1 cellular context compared by ENCODE assay signal in the genomic region with DNA sequence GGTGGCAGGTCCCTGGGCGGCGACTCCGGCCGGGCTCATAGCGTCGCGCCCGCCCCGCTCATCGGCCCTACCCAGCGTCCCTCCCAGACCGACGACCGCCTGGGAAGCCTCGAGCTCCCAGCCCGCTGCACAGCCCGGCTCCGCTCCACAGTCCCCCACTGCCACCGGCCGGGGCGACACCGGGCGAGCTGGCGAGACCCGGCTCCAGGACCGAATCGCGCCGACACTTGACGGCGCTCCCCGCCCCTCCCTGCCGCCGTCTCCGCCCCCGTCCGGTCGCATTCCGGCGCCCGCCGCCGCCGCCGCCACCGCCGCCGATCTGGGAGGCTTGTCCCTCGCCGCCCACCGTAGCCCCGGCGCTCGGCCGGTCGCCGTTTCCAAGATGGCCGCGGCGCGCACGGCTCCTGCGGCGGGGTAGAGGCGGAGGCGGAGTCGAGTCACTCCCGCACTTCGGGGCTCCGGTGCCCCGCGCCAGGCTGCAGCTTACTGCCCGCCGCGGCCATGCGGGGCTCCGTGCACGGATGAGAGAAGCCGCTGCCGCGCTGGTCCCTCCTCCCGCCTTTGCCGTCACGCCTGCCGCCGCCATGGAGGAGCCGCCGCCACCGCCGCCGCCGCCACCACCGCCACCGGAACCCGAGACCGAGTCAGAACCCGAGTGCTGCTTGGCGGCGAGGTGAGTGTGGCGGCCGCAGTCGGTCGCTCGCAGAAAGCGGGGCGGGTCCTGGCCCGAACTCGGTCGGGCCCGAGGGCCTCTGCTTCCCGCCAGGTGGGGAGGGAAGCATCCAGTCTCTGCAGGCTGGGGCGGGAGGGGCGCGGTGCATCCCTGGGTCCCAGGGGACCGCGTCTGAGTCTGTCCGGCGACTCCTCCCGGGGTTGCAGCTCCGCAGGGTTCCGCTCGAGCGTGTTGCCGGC.
TF ChIP-seq lines count a peak whose summit lies in the region.

A gene with protein sequence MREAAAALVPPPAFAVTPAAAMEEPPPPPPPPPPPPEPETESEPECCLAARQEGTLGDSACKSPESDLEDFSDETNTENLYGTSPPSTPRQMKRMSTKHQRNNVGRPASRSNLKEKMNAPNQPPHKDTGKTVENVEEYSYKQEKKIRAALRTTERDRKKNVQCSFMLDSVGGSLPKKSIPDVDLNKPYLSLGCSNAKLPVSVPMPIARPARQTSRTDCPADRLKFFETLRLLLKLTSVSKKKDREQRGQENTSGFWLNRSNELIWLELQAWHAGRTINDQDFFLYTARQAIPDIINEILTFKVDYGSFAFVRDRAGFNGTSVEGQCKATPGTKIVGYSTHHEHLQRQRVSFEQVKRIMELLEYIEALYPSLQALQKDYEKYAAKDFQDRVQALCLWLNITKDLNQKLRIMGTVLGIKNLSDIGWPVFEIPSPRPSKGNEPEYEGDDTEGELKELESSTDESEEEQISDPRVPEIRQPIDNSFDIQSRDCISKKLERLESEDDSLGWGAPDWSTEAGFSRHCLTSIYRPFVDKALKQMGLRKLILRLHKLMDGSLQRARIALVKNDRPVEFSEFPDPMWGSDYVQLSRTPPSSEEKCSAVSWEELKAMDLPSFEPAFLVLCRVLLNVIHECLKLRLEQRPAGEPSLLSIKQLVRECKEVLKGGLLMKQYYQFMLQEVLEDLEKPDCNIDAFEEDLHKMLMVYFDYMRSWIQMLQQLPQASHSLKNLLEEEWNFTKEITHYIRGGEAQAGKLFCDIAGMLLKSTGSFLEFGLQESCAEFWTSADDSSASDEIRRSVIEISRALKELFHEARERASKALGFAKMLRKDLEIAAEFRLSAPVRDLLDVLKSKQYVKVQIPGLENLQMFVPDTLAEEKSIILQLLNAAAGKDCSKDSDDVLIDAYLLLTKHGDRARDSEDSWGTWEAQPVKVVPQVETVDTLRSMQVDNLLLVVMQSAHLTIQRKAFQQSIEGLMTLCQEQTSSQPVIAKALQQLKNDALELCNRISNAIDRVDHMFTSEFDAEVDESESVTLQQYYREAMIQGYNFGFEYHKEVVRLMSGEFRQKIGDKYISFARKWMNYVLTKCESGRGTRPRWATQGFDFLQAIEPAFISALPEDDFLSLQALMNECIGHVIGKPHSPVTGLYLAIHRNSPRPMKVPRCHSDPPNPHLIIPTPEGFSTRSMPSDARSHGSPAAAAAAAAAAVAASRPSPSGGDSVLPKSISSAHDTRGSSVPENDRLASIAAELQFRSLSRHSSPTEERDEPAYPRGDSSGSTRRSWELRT (N-terminal part only) (plus strand): TSS at position 359 of the 912 bp plus-strand sequence. CDS start 163 bp downstream, at position 522.

TF ChIP-seq in K562, 482 proteins besides CTCF, POLR2A, EP300 and RAD21 (continued from another document):
- peak; percentile 87 for TF ChIP-seq PRDM10 (IDR thresholded peaks at IDR 0.05; ENCODE audit: partially characterized antibody)
- TF ChIP-seq, protein P1, sequence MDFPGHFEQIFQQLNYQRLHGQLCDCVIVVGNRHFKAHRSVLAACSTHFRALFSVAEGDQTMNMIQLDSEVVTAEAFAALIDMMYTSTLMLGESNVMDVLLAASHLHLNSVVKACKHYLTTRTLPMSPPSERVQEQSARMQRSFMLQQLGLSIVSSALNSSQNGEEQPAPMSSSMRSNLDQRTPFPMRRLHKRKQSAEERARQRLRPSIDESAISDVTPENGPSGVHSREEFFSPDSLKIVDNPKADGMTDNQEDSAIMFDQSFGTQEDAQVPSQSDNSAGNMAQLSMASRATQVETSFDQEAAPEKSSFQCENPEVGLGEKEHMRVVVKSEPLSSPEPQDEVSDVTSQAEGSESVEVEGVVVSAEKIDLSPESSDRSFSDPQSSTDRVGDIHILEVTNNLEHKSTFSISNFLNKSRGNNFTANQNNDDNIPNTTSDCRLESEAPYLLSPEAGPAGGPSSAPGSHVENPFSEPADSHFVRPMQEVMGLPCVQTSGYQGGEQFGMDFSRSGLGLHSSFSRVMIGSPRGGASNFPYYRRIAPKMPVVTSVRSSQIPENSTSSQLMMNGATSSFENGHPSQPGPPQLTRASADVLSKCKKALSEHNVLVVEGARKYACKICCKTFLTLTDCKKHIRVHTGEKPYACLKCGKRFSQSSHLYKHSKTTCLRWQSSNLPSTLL (IDR thresholded peaks at IDR 0.05) = no peak
- TF ChIP-seq HLTF (IDR thresholded peaks at IDR 0.05) = peak; percentile 15; the same call in 1 of the 2 replicates
- no peak for TF ChIP-seq MECOM (CRISPR knock-in tag; IDR thresholded peaks at IDR 0.05)
- TF ChIP-seq ZZZ3 (IDR thresholded peaks at IDR 0.05) = no peak
- TF ChIP-seq HNRNPK (IDR thresholded peaks at IDR 0.05; ENCODE audit: low read depth, low read length, poor library complexity, severe bottlenecking) = peak; percentile 14
- TF ChIP-seq BRD4 (IDR thresholded peaks at IDR 0.05) = peak; percentile 64; the same call in 1 of the 2 replicates
- TF ChIP-seq, protein P2, sequence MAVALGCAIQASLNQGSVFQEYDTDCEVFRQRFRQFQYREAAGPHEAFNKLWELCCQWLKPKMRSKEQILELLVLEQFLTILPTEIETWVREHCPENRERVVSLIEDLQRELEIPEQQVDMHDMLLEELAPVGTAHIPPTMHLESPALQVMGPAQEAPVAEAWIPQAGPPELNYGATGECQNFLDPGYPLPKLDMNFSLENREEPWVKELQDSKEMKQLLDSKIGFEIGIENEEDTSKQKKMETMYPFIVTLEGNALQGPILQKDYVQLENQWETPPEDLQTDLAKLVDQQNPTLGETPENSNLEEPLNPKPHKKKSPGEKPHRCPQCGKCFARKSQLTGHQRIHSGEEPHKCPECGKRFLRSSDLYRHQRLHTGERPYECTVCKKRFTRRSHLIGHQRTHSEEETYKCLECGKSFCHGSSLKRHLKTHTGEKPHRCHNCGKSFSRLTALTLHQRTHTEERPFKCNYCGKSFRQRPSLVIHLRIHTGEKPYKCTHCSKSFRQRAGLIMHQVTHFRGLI (CRISPR knock-in tag; IDR thresholded peaks at IDR 0.05) = no peak
- TF ChIP-seq RBM34 (IDR thresholded peaks at IDR 0.05; ENCODE audit: borderline replicate concordance, insufficient read depth, low read length) = no peak
- TF ChIP-seq RBBP5 (IDR thresholded peaks at IDR 0.05; ENCODE audit: borderline replicate concordance, insufficient read depth, low read length, poor library complexity, severe bottlenecking) = peak; percentile 99
- TF ChIP-seq XRCC4 (IDR thresholded peaks at IDR 0.05; ENCODE audit: extremely low read depth, insufficient read depth, insufficient read length) = no peak
- TF ChIP-seq CBFA2T3 (IDR thresholded peaks at IDR 0.05) = 0 out of 2 replicates have a peak, but pooled peaks have one; percentile 19
- TF ChIP-seq SNAPC5 (CRISPR knock-in tag; IDR thresholded peaks at IDR 0.05) = no peak
- TF ChIP-seq ASH1L (IDR thresholded peaks at IDR 0.05; ENCODE audit: borderline replicate concordance, low read depth, partially characterized antibody) = no peak
- no peak for TF ChIP-seq TCF3 (CRISPR knock-in tag; IDR thresholded peaks at IDR 0.05)
- TF ChIP-seq ZNF253 (CRISPR knock-in tag; conservative IDR thresholded peaks at IDR 0.05) = no peak
- no peak for TF ChIP-seq ZNF224 (CRISPR knock-in tag; IDR thresholded peaks at IDR 0.05)
- TF ChIP-seq ARHGAP35 (IDR thresholded peaks at IDR 0.05; ENCODE audit: partially characterized antibody) = no peak
- TF ChIP-seq, protein P3, sequence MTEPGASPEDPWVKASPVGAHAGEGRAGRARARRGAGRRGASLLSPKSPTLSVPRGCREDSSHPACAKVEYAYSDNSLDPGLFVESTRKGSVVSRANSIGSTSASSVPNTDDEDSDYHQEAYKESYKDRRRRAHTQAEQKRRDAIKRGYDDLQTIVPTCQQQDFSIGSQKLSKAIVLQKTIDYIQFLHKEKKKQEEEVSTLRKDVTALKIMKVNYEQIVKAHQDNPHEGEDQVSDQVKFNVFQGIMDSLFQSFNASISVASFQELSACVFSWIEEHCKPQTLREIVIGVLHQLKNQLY (CRISPR knock-in tag; conservative IDR thresholded peaks at IDR 0.05) = peak in 1 of 2 experiments; percentile 74; a peak in 2 of 4 replicates
- TF ChIP-seq TRIM28 (IDR thresholded peaks at IDR 0.05) = 0 out of 2 replicates have a peak, but pooled peaks have one; percentile 19
- peak; percentile 55 for TF ChIP-seq MAX (CRISPR knock-in tag; IDR thresholded peaks at IDR 0.05)
- no peak for TF ChIP-seq ZNF23 (CRISPR knock-in tag; IDR thresholded peaks at IDR 0.05)
- peak; percentile 50; the same call in 1 of the 2 replicates for TF ChIP-seq TARDBP (IDR thresholded peaks at IDR 0.05)
- TF ChIP-seq DMBX1 (CRISPR knock-in tag; IDR thresholded peaks at IDR 0.05; ENCODE audit: borderline replicate concordance) = no peak; the same call in 1 of the 2 replicates
- TF ChIP-seq ZNF354B (CRISPR knock-in tag; IDR thresholded peaks at IDR 0.05) = no peak
- no peak for TF ChIP-seq ZNF589 (CRISPR knock-in tag; IDR thresholded peaks at IDR 0.05; ENCODE audit: low read depth)
- peak; percentile 1 for TF ChIP-seq DPF2 (IDR thresholded peaks at IDR 0.05)
- TF ChIP-seq EZH2 (IDR thresholded peaks at IDR 0.05; ENCODE audit: borderline replicate concordance, low read depth, low read length) = no peak
- TF ChIP-seq CXXC5 (CRISPR knock-in tag; IDR thresholded peaks at IDR 0.05) = peak; percentile 94
- TF ChIP-seq BRF1 (IDR thresholded peaks at IDR 0.05; ENCODE audit: borderline replicate concordance, extremely low read depth, insufficient read length) = no peak
- TF ChIP-seq FOS (IDR thresholded peaks at IDR 0.05; ENCODE audit: extremely low read depth, insufficient read length) = no peak
- TF ChIP-seq RBM22 (IDR thresholded peaks at IDR 0.05; ENCODE audit: low read depth, low read length, poor library complexity, severe bottlenecking) = peak; percentile 29
- no peak for TF ChIP-seq PHF21A (IDR thresholded peaks at IDR 0.05; ENCODE audit: borderline replicate concordance, low read depth)
- TF ChIP-seq, protein P4, sequence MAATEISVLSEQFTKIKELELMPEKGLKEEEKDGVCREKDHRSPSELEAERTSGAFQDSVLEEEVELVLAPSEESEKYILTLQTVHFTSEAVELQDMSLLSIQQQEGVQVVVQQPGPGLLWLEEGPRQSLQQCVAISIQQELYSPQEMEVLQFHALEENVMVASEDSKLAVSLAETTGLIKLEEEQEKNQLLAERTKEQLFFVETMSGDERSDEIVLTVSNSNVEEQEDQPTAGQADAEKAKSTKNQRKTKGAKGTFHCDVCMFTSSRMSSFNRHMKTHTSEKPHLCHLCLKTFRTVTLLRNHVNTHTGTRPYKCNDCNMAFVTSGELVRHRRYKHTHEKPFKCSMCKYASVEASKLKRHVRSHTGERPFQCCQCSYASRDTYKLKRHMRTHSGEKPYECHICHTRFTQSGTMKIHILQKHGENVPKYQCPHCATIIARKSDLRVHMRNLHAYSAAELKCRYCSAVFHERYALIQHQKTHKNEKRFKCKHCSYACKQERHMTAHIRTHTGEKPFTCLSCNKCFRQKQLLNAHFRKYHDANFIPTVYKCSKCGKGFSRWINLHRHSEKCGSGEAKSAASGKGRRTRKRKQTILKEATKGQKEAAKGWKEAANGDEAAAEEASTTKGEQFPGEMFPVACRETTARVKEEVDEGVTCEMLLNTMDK (IDR thresholded peaks at IDR 0.05; ENCODE audit: borderline replicate concordance, insufficient read depth, low read depth, low read length, poor library complexity, severe bottlenecking) = no peak
- TF ChIP-seq NFE2 (IDR thresholded peaks at IDR 0.05; ENCODE audit: low read depth) = no peak; the same call in 1 of the 2 replicates
- TF ChIP-seq ZNF778 (CRISPR knock-in tag; IDR thresholded peaks at IDR 0.05) = no peak
- TF ChIP-seq ZNF79 (CRISPR knock-in tag; IDR thresholded peaks at IDR 0.05; ENCODE audit: low read depth) = no peak
- no peak for TF ChIP-seq FOXM1 (IDR thresholded peaks at IDR 0.05; ENCODE audit: low read depth)
- TF ChIP-seq FOXM1 (CRISPR knock-in tag; IDR thresholded peaks at IDR 0.05; ENCODE audit: low read depth) = peak; percentile 90; the same call in 1 of the 2 replicates
- TF ChIP-seq HSF4 (CRISPR knock-in tag; IDR thresholded peaks at IDR 0.05; ENCODE audit: borderline replicate concordance) = no peak
- no peak for TF ChIP-seq ZKSCAN1 (IDR thresholded peaks at IDR 0.05; ENCODE audit: low read depth, low read length)
